8 cellular contexts compared by ENCODE assay signal in genomic region chr4:51842167-51842553, GRCh38. TPM values are rescaled to one million over a fixed set of nuclear protein-coding genes. Genes with fewer than 3 reads are reported as not detected.
DNase-seq lines count a peak whose midpoint lies in the region; ATAC-seq, FAIRE-seq and TF ChIP-seq lines count a peak whose summit lies in the region.

No MANE protein-coding gene starts in this region.

- H3K4me1 ChIP-seq in OCI-LY1 (ENCODE audit: insufficient read depth, low read length, severe bottlenecking) (peaks cover 13% of the 10 kb centered on the region), ectodermal cell (ENCODE audit: control insufficient read depth, insufficient read depth, low read length) (peaks cover 9% of the 10 kb centered on the region), muscle layer of duodenum (ENCODE audit: control insufficient read depth in 1 of 2, insufficient read depth in 2 of 2, low read length in 2 of 2) (peaks cover 0 to 13% of the 10 kb centered on the region in 2 donors)

- 3 to 4% methylated on average over 20 of the region's 20 CpGs for WGBS in ectodermal cell, 2 experiments

- H3K36me3 ChIP-seq in OCI-LY1 (ENCODE audit: insufficient read depth, low read length) (no peaks in the 10 kb centered on the region), ectodermal cell (ENCODE audit: control insufficient read depth, insufficient read depth, low read length) (no peaks in the 10 kb centered on the region), muscle layer of duodenum (ENCODE audit: control insufficient read depth in 1 of 2, insufficient read depth in 2 of 2, low read length in 2 of 2) (no peaks in the 10 kb centered on the region)

- H3K27ac ChIP-seq in OCI-LY1 (ENCODE audit: low read depth, low read length, poor library complexity, severe bottlenecking) (no peak overlapping the region), ectodermal cell (ENCODE audit: insufficient read depth, low read depth, low read length, poor library complexity, severe bottlenecking) (peak overlapping the region; percentile 1), muscle layer of duodenum (ENCODE audit: low read length) (peak overlapping the region; percentile 62)

- H3K9me2 ChIP-seq in OCI-LY1 (ENCODE audit: low read depth, low read length), result no peaks in the 10 kb centered on the region

- TF ChIP-seq CTCF in GM12875 (IDR thresholded peaks at IDR 0.05; ENCODE audit: borderline replicate concordance, insufficient read depth, low read depth, low read length) (no peak), OCI-LY1 (IDR thresholded peaks at IDR 0.05; ENCODE audit: low read length) (no peak)

- peak overlapping the region; percentile 1 for H2AFZ ChIP-seq in OCI-LY1 (ENCODE audit: low read length)

- H4K20me1 ChIP-seq in OCI-LY1 (ENCODE audit: insufficient read depth, low read length), result no peaks in the 10 kb centered on the region

- DNase-seq in RCC 7860 (ENCODE audit: low spot score) (no peak), NCI-H1694 treated with DMSO at 0.1 percent for 48 hours (lab: John Stamatoyannopoulos, UW) (no peak)

- no peaks in the 10 kb centered on the region for H3K27me3 ChIP-seq in OCI-LY1 (ENCODE audit: insufficient read depth, low read length)
- peaks cover 24% of the 10 kb centered on the region for H3K27me3 ChIP-seq in ectodermal cell (ENCODE audit: control insufficient read depth, insufficient read depth, low read length, poor library complexity, severe bottlenecking)
- no peaks in the 10 kb centered on the region for H3K27me3 ChIP-seq in muscle layer of duodenum (ENCODE audit: low read depth, low read length)

- no peaks in the 10 kb centered on the region for H3K9me3 ChIP-seq in OCI-LY1 (ENCODE audit: low read length)
- H3K9me3 ChIP-seq in ectodermal cell (ENCODE audit: control insufficient read depth, low read length), result no peaks in the 10 kb centered on the region
- H3K9me3 ChIP-seq in muscle layer of duodenum (ENCODE audit: control insufficient read depth in 1 of 2, low read length in 2 of 2), result no peaks in the 10 kb centered on the region

- peak overlapping the region; percentile 61 for H3K4me3 ChIP-seq in GM12875 (ENCODE audit: low read depth, low read length)
- peak overlapping the region; percentile 63 for H3K4me3 ChIP-seq in OCI-LY1 (ENCODE audit: low read depth, low read length, poor library complexity, severe bottlenecking)
- peak overlapping the region; percentile 58 for H3K4me3 ChIP-seq in ectodermal cell (ENCODE audit: insufficient read depth, low read depth, low read length)
- peak overlapping the region; percentile 66 to 78 for H3K4me3 ChIP-seq in muscle layer of duodenum (ENCODE audit: low read depth in 1 of 2, low read length in 2 of 2)

- no peaks in the 10 kb centered on the region for H3F3A ChIP-seq in OCI-LY1 (ENCODE audit: insufficient read depth, low read length)

- peaks cover 19% of the 10 kb centered on the region for H3K79me2 ChIP-seq in OCI-LY1 (ENCODE audit: insufficient read depth, low read length)

- no peak for ATAC-seq in GM18505 (IDR thresholded peaks at IDR 0.05; ENCODE audit: unreplicated experiment)
- no peak for ATAC-seq in HG03442 (IDR thresholded peaks at IDR 0.05; ENCODE audit: unreplicated experiment)

- H3K9ac ChIP-seq in OCI-LY1 (ENCODE audit: low read length), result peak overlapping the region; percentile 48

- TF ChIP-seq POLR2A in GM18505 (IDR thresholded peaks at IDR 0.05; ENCODE audit: borderline replicate concordance, extremely low read depth, insufficient read depth, insufficient read length), result no peak

- no peak for FAIRE-seq in RCC 7860 (lab: Jason Lieb, UNC)

- H3K4me2 ChIP-seq in OCI-LY1 (ENCODE audit: low read length), result peak overlapping the region; percentile 68

RNA-seq across cellular contexts. Expression of gene DCUN1D4, which starts 0.8 kb away (rescaled TPM):
- polyA plus RNA-seq in ectodermal cell (2013, experiment 1 of 4), result 84.2 TPM
- 122 TPM for polyA plus RNA-seq in ectodermal cell (2013, experiment 2 of 4)
- 67.0 TPM for polyA plus RNA-seq in ectodermal cell (2013, experiment 3 of 4)
- polyA plus RNA-seq in ectodermal cell (2013, experiment 4 of 4), result 76.6 TPM
